ENCODE assay signal across 8 cellular contexts in the genomic region with DNA sequence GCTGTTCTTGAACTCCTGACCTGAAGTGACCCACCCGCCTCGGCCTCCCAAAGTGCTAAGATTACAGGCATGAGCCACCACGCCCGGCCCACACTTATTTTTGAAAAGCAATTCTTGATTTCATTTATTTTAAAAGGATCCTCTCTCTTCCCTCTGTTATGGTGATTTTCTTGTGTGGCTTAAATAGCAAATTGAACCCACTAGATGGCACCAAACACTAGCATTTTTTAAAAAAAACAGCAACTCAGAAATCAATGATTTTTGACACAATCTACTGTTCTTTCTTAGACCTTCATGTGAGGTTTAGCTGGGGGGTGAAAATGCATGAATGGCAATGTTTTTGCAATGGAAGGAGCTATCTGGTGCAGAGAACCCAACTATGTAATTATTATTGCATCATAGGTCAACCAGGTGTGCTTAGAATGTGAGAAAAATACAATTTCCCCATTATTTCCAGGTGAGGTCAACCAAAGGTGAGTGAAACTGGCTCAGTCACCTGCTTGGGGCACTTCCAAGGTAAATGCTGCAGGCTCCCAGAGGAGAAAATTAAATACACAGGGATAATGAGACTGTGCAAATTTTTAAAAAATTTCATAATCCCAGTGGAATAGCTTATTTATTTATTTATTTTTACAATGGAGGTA.
DNase-seq lines count a peak whose midpoint lies in the region; ATAC-seq and TF ChIP-seq lines count a peak whose summit lies in the region.

No MANE protein-coding gene starts in this region.

- H3K27ac ChIP-seq in IMR-90 (ENCODE audit: insufficient read depth, low read length) = no peak overlapping the region

- BruUV-seq in IMR-90 (replicated peaks; lab: Mats Ljungman, UMichigan) = no TSS peak

- H3K4me2 ChIP-seq in IMR-90 (ENCODE audit: low read depth, low read length) = no peak overlapping the region

- no peak overlapping the region for H2BK15ac ChIP-seq in IMR-90 (ENCODE audit: low read depth, low read length)

- in situ Hi-C loops in IMR-90 (cut with MboI; ENCODE audit: low sequenced_read_pairs) = no loop called here

- no CpG with 5 or more reads among the region's 4 CpGs for WGBS in IMR-90 (ENCODE audit: extremely low coverage in 2 of 2, insufficient read length in 1 of 2), 2 experiments

- peaks cover 0 to 3% of the 10 kb centered on the region in 2 donors for H3K9me3 Mint-ChIP-seq in stimulated activated naive B cell treated with anti-CD40 and anti-IgM and Interleukin-4, amounts not matched to agents 10 μg/mL and 1 μg/mL and 100 μg/mL, for 72 hours
- peaks cover 0 to 6% (median 3%) of the 10 kb centered on the region in 3 donors for H3K9me3 Mint-ChIP-seq in T-cell

- H3K4me1 Mint-ChIP-seq in stimulated activated naive B cell treated with anti-CD40 and anti-IgM and Interleukin-4, amounts not matched to agents 10 μg/mL and 1 μg/mL and 100 μg/mL, for 72 hours = no peaks in the 10 kb centered on the region
- no peaks in the 10 kb centered on the region for H3K4me1 Mint-ChIP-seq in T-cell

- no peaks in the 10 kb centered on the region for H3K9me3 ChIP-seq in IMR-90 (ENCODE audit: control insufficient read depth, insufficient read depth, low read length)
- peaks cover 4% of the 10 kb centered on the region for H3K9me3 ChIP-seq in adipocyte (ENCODE audit: control insufficient read depth, low read length)

- H3K14ac ChIP-seq in IMR-90 (replicated peaks; ENCODE audit: low read depth, low read length) = no peak overlapping the region

- H4K5ac ChIP-seq in IMR-90 (ENCODE audit: low read depth, low read length) = no peak overlapping the region

- intact Hi-C loops in IMR-90 (cut with micrococcal nuclease) = no loop called here

- no peaks in the 10 kb centered on the region for H3K36me3 ChIP-seq in IMR-90 (ENCODE audit: control insufficient read depth, insufficient read depth, low read length)
- H3K36me3 ChIP-seq in adipocyte (ENCODE audit: control insufficient read depth, insufficient read depth, low read length, severe bottlenecking) = no peaks in the 10 kb centered on the region

- no peak overlapping the region for H4K91ac ChIP-seq in IMR-90 (ENCODE audit: insufficient read depth, low read depth, low read length)

- H3K4me3 Mint-ChIP-seq in stimulated activated naive B cell treated with anti-CD40 and anti-IgM and Interleukin-4, amounts not matched to agents 10 μg/mL and 1 μg/mL and 100 μg/mL, for 72 hours = no peak overlapping the region
- H3K4me3 Mint-ChIP-seq in T-cell = no peak overlapping the region

- TF ChIP-seq POLR2A in IMR-90 (IDR thresholded peaks at IDR 0.05; ENCODE audit: low read depth, low read length) = no peak

- CTCF ChIA-PET in IMR-90 (lab: Yijun Ruan, JAX) = interaction anchor here (1.4 kb wide), 1 partner anchor 23 kb away, joined by 4 read pairs; no protein-coding TSS in a partner anchor
- CTCF ChIA-PET in T-cell (lab: Charles Lee) = interaction anchor here in 1 of 2 donors (1.0 kb wide), 1 partner anchor 22 kb away, joined by 3 read pairs; no protein-coding TSS in a partner anchor

- H2AK5ac ChIP-seq in IMR-90 (ENCODE audit: low read depth, low read length) = no peak overlapping the region

- H3K9ac ChIP-seq in IMR-90 (ENCODE audit: low read depth, low read length) = no peak overlapping the region
- no peak overlapping the region for H3K9ac ChIP-seq in adipocyte (ENCODE audit: low read length)

- H3K79me1 ChIP-seq in IMR-90 (ENCODE audit: low read depth in 1 of 2, low read length in 2 of 2) = no peaks in the 10 kb centered on the region

- TF ChIP-seq RAD21 in IMR-90 (IDR thresholded peaks at IDR 0.05; ENCODE audit: low read length) = peak; percentile 51

- no peak overlapping the region for H3K27ac Mint-ChIP-seq in stimulated activated naive B cell treated with anti-CD40 and anti-IgM and Interleukin-4, amounts not matched to agents 10 μg/mL and 1 μg/mL and 100 μg/mL, for 72 hours
- no peak overlapping the region for H3K27ac Mint-ChIP-seq in T-cell

- dilution Hi-C loops in IMR-90 (cut with HindIII; ENCODE audit: low sequenced_read_pairs, unreplicated experiment) = no loop called here

- no peak overlapping the region for H2BK20ac ChIP-seq in IMR-90 (ENCODE audit: low read depth, low read length)

- H4K20me1 ChIP-seq in IMR-90 (ENCODE audit: insufficient read depth, low read length) = no peaks in the 10 kb centered on the region

- no peaks in the 10 kb centered on the region for H3K36me3 Mint-ChIP-seq in stimulated activated naive B cell treated with anti-CD40 and anti-IgM and Interleukin-4, amounts not matched to agents 10 μg/mL and 1 μg/mL and 100 μg/mL, for 72 hours
- H3K36me3 Mint-ChIP-seq in T-cell = no peaks in the 10 kb centered on the region

- H3K4me3 ChIP-seq in IMR-90 (ENCODE audit: insufficient read depth, low read depth, low read length) (no peak overlapping the region), adipocyte (ENCODE audit: low read length) (no peak overlapping the region)

- H4K8ac ChIP-seq in IMR-90 (ENCODE audit: low read depth in 2 of 2, low read length in 2 of 2) = no peak overlapping the region

- no peaks in the 10 kb centered on the region; the same call in 1 of the 2 replicates for H3K9me1 ChIP-seq in IMR-90 (ENCODE audit: insufficient read depth, low read length)

- POLR2A ChIA-PET in IMR-90 (lab: Charles Lee; ENCODE audit: unreplicated experiment) = no interaction called here
- POLR2A ChIA-PET in T-cell (lab: Charles Lee) = no interaction called here

- no peak overlapping the region for H3K56ac ChIP-seq in IMR-90 (ENCODE audit: extremely low read depth, insufficient read depth, low read length)

- H3K4ac ChIP-seq in IMR-90 (ENCODE audit: low read depth, low read length) = no peak overlapping the region

- ATAC-seq in IMR-90 (ENCODE audit: low read depth) (peak; percentile 54; the same call in 1 of the 2 replicates), GM19397 (IDR thresholded peaks at IDR 0.05; ENCODE audit: unreplicated experiment) (no peak), T-cell (replicated peaks in 1 of 4) (no peak), GM21526 (IDR thresholded peaks at IDR 0.05; ENCODE audit: low FRiP score, unreplicated experiment) (no peak)
- ATAC-seq in stimulated activated naive B cell treated with anti-CD40 and anti-IgM and Interleukin-4, amounts not matched to agents 10 μg/mL and 1 μg/mL and 100 μg/mL, for 72 hours (replicated peaks) = no peak

- H3K4me1 ChIP-seq in IMR-90 (ENCODE audit: control insufficient read depth, insufficient read depth, low read length) (no peaks in the 10 kb centered on the region), adipocyte (ENCODE audit: control insufficient read depth, insufficient read depth, low read length) (no peaks in the 10 kb centered on the region)

- no peak overlapping the region for H2BK5ac ChIP-seq in IMR-90 (ENCODE audit: low read depth, low read length, poor library complexity, severe bottlenecking)

- no peak overlapping the region for H3K18ac ChIP-seq in IMR-90 (ENCODE audit: low read depth, low read length)

- H2AFZ ChIP-seq in IMR-90 (replicated peaks; ENCODE audit: low read length, poor library complexity) = no peak overlapping the region

- H3K27me3 Mint-ChIP-seq in stimulated activated naive B cell treated with anti-CD40 and anti-IgM and Interleukin-4, amounts not matched to agents 10 μg/mL and 1 μg/mL and 100 μg/mL, for 72 hours = peaks cover 0 to 9% of the 10 kb centered on the region in 2 donors
- H3K27me3 Mint-ChIP-seq in T-cell = peaks cover 5 to 10% of the 10 kb centered on the region in 2 donors

- H2AK9ac ChIP-seq in IMR-90 (replicated peaks; ENCODE audit: low read depth, low read length, poor library complexity) = no peak overlapping the region

- peak; percentile 32 for DNase-seq in ELF-1 (ENCODE audit: low read depth, low spot score)
- peak; percentile 20 for DNase-seq in IMR-90
- peak; percentile 63 for DNase-seq in adipocyte (ENCODE audit: low read depth)
- peak; percentile 8 to 29 for DNase-seq in lung microvascular endothelial cell (ENCODE audit: low read depth in 2 of 2)
- DNase-seq in stimulated activated naive B cell treated with anti-CD40 and anti-IgM and Interleukin-4, amounts not matched to agents 10 μg/mL and 1 μg/mL and 100 μg/mL, for 72 hours = no peak
- DNase-seq in T-cell = no peak

- H2BK120ac ChIP-seq in IMR-90 (ENCODE audit: low read depth, low read length) = no peak overlapping the region

- no peaks in the 10 kb centered on the region; the same call in 1 of the 2 replicates for H3K27me3 ChIP-seq in IMR-90 (ENCODE audit: control insufficient read depth, insufficient read depth, low read length)
- H3K27me3 ChIP-seq in adipocyte (replicated peaks; ENCODE audit: control insufficient read depth, insufficient read depth, low read length) = no peaks in the 10 kb centered on the region

- H3K23ac ChIP-seq in IMR-90 (ENCODE audit: low read depth, low read length) = no peak overlapping the region

- peak; percentile 56 for TF ChIP-seq CTCF in IMR-90 (conservative IDR thresholded peaks at IDR 0.05; ENCODE audit: low read depth, low read length)

TF ChIP-seq in IMR-90, 13 proteins besides CTCF, POLR2A, EP300 and RAD21:
- TF ChIP-seq, protein P1, sequence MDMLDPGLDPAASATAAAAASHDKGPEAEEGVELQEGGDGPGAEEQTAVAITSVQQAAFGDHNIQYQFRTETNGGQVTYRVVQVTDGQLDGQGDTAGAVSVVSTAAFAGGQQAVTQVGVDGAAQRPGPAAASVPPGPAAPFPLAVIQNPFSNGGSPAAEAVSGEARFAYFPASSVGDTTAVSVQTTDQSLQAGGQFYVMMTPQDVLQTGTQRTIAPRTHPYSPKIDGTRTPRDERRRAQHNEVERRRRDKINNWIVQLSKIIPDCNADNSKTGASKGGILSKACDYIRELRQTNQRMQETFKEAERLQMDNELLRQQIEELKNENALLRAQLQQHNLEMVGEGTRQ (IDR thresholded peaks at IDR 0.05; ENCODE audit: low read depth, low read length) = no peak
- peak; percentile 74 for TF ChIP-seq CEBPB (IDR thresholded peaks at IDR 0.05; ENCODE audit: low read depth, low read length)
- 0 out of 2 replicates have a peak, but pooled peaks have one; percentile 4 for TF ChIP-seq SMC3 (IDR thresholded peaks at IDR 0.05; ENCODE audit: low read depth, low read length)

Comparison
In these comparisons a context has a peak if more than half of its experiments do, and no peak if none do; other contexts are left out.
1. DNase-seq: peak in ELF-1 (single experiment), IMR-90 (single experiment), adipocyte (single experiment) and lung microvascular endothelial cell (2 of 2); none in stimulated activated naive B cell treated with anti-CD40 and anti-IgM and Interleukin-4, amounts not matched to agents 10 μg/mL and 1 μg/mL and 100 μg/mL, for 72 hours (single experiment) and T-cell (0 of 34).